ENCODE assay signal across 20 cellular contexts in genomic region chr4:100146756-100147155, GRCh38. TPM values are rescaled to one million over a fixed set of nuclear protein-coding genes. Genes with fewer than 3 reads are reported as not detected.
DNase-seq lines count a peak whose midpoint lies in the region; ATAC-seq, FAIRE-seq and TF ChIP-seq lines count a peak whose summit lies in the region.
"Had no signal": no experiment of that assay in that cellular context is flagged by ENCODE, and none has a peak within 500 bp of the region (broad histone marks: within the 10 kb centered on the region; RNA-seq: fewer than 3 reads in every experiment).

No MANE protein-coding gene starts in this region.

- POLR2A ChIA-PET in IMR-90 (lab: Charles Lee; ENCODE audit: unreplicated experiment) = no interaction called here

- no peak for TF ChIP-seq RAD21 in IMR-90 (IDR thresholded peaks at IDR 0.05; ENCODE audit: low read length)

- H3K9me1 ChIP-seq in IMR-90 (ENCODE audit: insufficient read depth, low read length) = no peaks in the 10 kb centered on the region

- no peak overlapping the region for H4K5ac ChIP-seq in IMR-90 (ENCODE audit: low read depth, low read length)

- peak overlapping the region; percentile 71; the same call in 1 of the 2 replicates for H3K27ac ChIP-seq in DND-41 (ENCODE audit: low read length)
- no peak overlapping the region for H3K27ac ChIP-seq in IMR-90 (ENCODE audit: insufficient read depth, low read length)
- H3K27ac ChIP-seq in SU-DHL-6 (ENCODE audit: low read depth, low read length) = no peak overlapping the region
- H3K27ac ChIP-seq in right atrium auricular region = no peak overlapping the region
- H3K27ac ChIP-seq: A549, KMS-11, PC-9, SJSA1 had no signal

- no peak overlapping the region for H3K56ac ChIP-seq in IMR-90 (ENCODE audit: extremely low read depth, insufficient read depth, low read length)

- intact Hi-C loops in IMR-90 (cut with micrococcal nuclease) = no loop called here

- H2BK20ac ChIP-seq in IMR-90 (ENCODE audit: low read depth, low read length) = no peak overlapping the region

- H3K9ac ChIP-seq in DND-41 (ENCODE audit: low read depth, low read length) = no peak overlapping the region
- no peak overlapping the region for H3K9ac ChIP-seq in IMR-90 (ENCODE audit: low read depth, low read length)
- no peak overlapping the region for H3K9ac ChIP-seq in SU-DHL-6 (ENCODE audit: low read length)
- H3K9ac ChIP-seq: KMS-11 had no signal

- no peak overlapping the region for H3K4ac ChIP-seq in IMR-90 (ENCODE audit: low read depth, low read length)

- dilution Hi-C loops in IMR-90 (cut with HindIII; ENCODE audit: low sequenced_read_pairs, unreplicated experiment) = no loop called here

- no peaks in the 10 kb centered on the region for H3K27me3 ChIP-seq in DND-41 (ENCODE audit: insufficient read depth, low read length, poor library complexity)
- no peaks in the 10 kb centered on the region for H3K27me3 ChIP-seq in IMR-90 (ENCODE audit: control insufficient read depth, insufficient read depth, low read length)
- no peaks in the 10 kb centered on the region for H3K27me3 ChIP-seq in SU-DHL-6 (ENCODE audit: low read length)
- no peaks in the 10 kb centered on the region for H3K27me3 ChIP-seq in right atrium auricular region
- H3K27me3 ChIP-seq: SJSA1 had no signal

- H2BK5ac ChIP-seq in IMR-90 (ENCODE audit: low read depth, low read length, poor library complexity, severe bottlenecking) = no peak overlapping the region

- no peak overlapping the region for H3K4me2 ChIP-seq in DND-41 (ENCODE audit: insufficient read depth, low read length)
- H3K4me2 ChIP-seq in IMR-90 (ENCODE audit: low read depth, low read length) = no peak overlapping the region
- H3K4me2 ChIP-seq in SU-DHL-6 (ENCODE audit: low read depth, low read length, poor library complexity, severe bottlenecking) = peak overlapping the region; percentile 18
- H3K4me2 ChIP-seq: A549, KMS-11, PC-9 had no signal

- H2BK120ac ChIP-seq in IMR-90 (ENCODE audit: low read depth, low read length) = no peak overlapping the region

- no TSS peak for BruUV-seq in IMR-90 (replicated peaks; lab: Mats Ljungman, UMichigan)

- H4K8ac ChIP-seq in IMR-90 (ENCODE audit: low read depth in 2 of 2, low read length in 2 of 2) = no peak overlapping the region

- DNase-seq in DND-41 (no peak), IMR-90 (peak; percentile 6), fibroblast of the conjunctiva (ENCODE audit: low read depth) (peak; percentile 12), NCI-H1930 (lab: John Stamatoyannopoulos, UW) (no peak), right atrium auricular region (ENCODE audit: low spot score) (no peak), D721Med (ENCODE audit: insufficient read length, low spot score) (no peak)
- DNase-seq: Caco-2, GDM1, NCI-H2029, NCI-H2171, NCI-H774, PC-9 had no signal

- no peak overlapping the region for H3K23ac ChIP-seq in IMR-90 (ENCODE audit: low read depth, low read length)

- peaks cover 27% of the 10 kb centered on the region for H3K4me1 ChIP-seq in DND-41 (ENCODE audit: insufficient read depth, low read length)
- H3K4me1 ChIP-seq in IMR-90 (ENCODE audit: control insufficient read depth, insufficient read depth, low read length) = no peaks in the 10 kb centered on the region
- H3K4me1 ChIP-seq in right atrium auricular region = no peaks in the 10 kb centered on the region
- H3K4me1 ChIP-seq: A549, Caco-2, SJSA1 had no signal

- peak overlapping the region; percentile 20 for H2AFZ ChIP-seq in DND-41 (ENCODE audit: low read depth, low read length)
- no peak overlapping the region for H2AFZ ChIP-seq in IMR-90 (replicated peaks; ENCODE audit: low read length, poor library complexity)
- H2AFZ ChIP-seq in SU-DHL-6 (ENCODE audit: low read depth, low read length, severe bottlenecking) = no peak overlapping the region
- H2AFZ ChIP-seq: PC-9 had no signal

- no peak for TF ChIP-seq CTCF in DND-41 (IDR thresholded peaks at IDR 0.05; ENCODE audit: borderline replicate concordance, extremely low read depth, low read length, poor library complexity, severe bottlenecking)
- no peak for TF ChIP-seq CTCF in IMR-90 (conservative IDR thresholded peaks at IDR 0.05; ENCODE audit: low read depth, low read length)
- TF ChIP-seq CTCF in SU-DHL-6 (IDR thresholded peaks at IDR 0.05; ENCODE audit: insufficient read depth, low read length, poor library complexity, severe bottlenecking) = no peak
- no peak for TF ChIP-seq CTCF in right atrium auricular region (IDR thresholded peaks at IDR 0.05)
- TF ChIP-seq CTCF in D721Med (IDR thresholded peaks at IDR 0.05; ENCODE audit: insufficient read depth, missing control alignments) = no peak

- CTCF ChIA-PET in IMR-90 (lab: Yijun Ruan, JAX) = no interaction called here

- H4K20me1 ChIP-seq in DND-41 (ENCODE audit: insufficient read depth, low read length) (no peaks in the 10 kb centered on the region), IMR-90 (ENCODE audit: insufficient read depth, low read length) (no peaks in the 10 kb centered on the region), SU-DHL-6 (ENCODE audit: low read depth, low read length) (no peaks in the 10 kb centered on the region)

- no peaks in the 10 kb centered on the region for H3K79me2 ChIP-seq in DND-41 (ENCODE audit: insufficient read depth, low read length)
- no peaks in the 10 kb centered on the region for H3K79me2 ChIP-seq in SU-DHL-6 (ENCODE audit: insufficient read depth, low read length)

- H2AK5ac ChIP-seq in IMR-90 (ENCODE audit: low read depth, low read length) = no peak overlapping the region

- no peak for TF ChIP-seq POLR2A in IMR-90 (IDR thresholded peaks at IDR 0.05; ENCODE audit: low read depth, low read length)

- H3K36me3 ChIP-seq in DND-41 (ENCODE audit: insufficient read depth, low read length) = no peaks in the 10 kb centered on the region
- no peaks in the 10 kb centered on the region for H3K36me3 ChIP-seq in IMR-90 (ENCODE audit: control insufficient read depth, insufficient read depth, low read length)
- no peaks in the 10 kb centered on the region for H3K36me3 ChIP-seq in SU-DHL-6 (ENCODE audit: low read length)
- H3K36me3 ChIP-seq in right atrium auricular region = no peaks in the 10 kb centered on the region
- H3K36me3 ChIP-seq: SJSA1 had no signal

- no peak overlapping the region for H3K4me3 ChIP-seq in DND-41 (ENCODE audit: low read depth in 1 of 2, low read length in 2 of 2)
- H3K4me3 ChIP-seq in IMR-90 (ENCODE audit: insufficient read depth, low read depth, low read length) = no peak overlapping the region
- H3K4me3 ChIP-seq in SU-DHL-6 (ENCODE audit: insufficient read depth, low read length, poor library complexity, severe bottlenecking) = no peak overlapping the region
- H3K4me3 ChIP-seq in right atrium auricular region = no peak overlapping the region
- H3K4me3 ChIP-seq: A549, PC-9, SJSA1 had no signal

- H3K9me2 ChIP-seq in SU-DHL-6 (replicated peaks; ENCODE audit: insufficient read depth, low read length) = no peaks in the 10 kb centered on the region

- FAIRE-seq in D721Med (lab: Jason Lieb, UNC) = no peak
- FAIRE-seq: A549, GM12891, H1, HepG2 had no signal

- ATAC-seq in DND-41 (ENCODE audit: insufficient read depth, low read depth) = no peak
- ATAC-seq in IMR-90 (ENCODE audit: low read depth) = no peak
- ATAC-seq in GM21786 (IDR thresholded peaks at IDR 0.05; ENCODE audit: unreplicated experiment) = no peak
- ATAC-seq: A549, HepG2 had no signal

- H3K79me1 ChIP-seq in IMR-90 (ENCODE audit: low read depth in 1 of 2, low read length in 2 of 2) = no peaks in the 10 kb centered on the region

- no peak overlapping the region for H3K18ac ChIP-seq in IMR-90 (ENCODE audit: low read depth, low read length)

- H3K9me3 ChIP-seq in DND-41 (ENCODE audit: insufficient read depth, low read length, severe bottlenecking) (no peaks in the 10 kb centered on the region), IMR-90 (ENCODE audit: control insufficient read depth, insufficient read depth, low read length) (no peaks in the 10 kb centered on the region), SU-DHL-6 (ENCODE audit: insufficient read depth, low read length) (no peaks in the 10 kb centered on the region), right atrium auricular region (no peaks in the 10 kb centered on the region)
- H3K9me3 ChIP-seq: A549, Caco-2, SJSA1 had no signal

- H2AK9ac ChIP-seq in IMR-90 (replicated peaks; ENCODE audit: low read depth, low read length, poor library complexity) = no peak overlapping the region

- H2BK15ac ChIP-seq in IMR-90 (ENCODE audit: low read depth, low read length) = no peak overlapping the region

- in situ Hi-C loops in IMR-90 (cut with MboI; ENCODE audit: low sequenced_read_pairs) = loop anchor here (25.0 kb wide), 1 partner anchor 91 kb away; no protein-coding TSS in a partner anchor

- H3F3A ChIP-seq in SU-DHL-6 (ENCODE audit: insufficient read depth) = no peaks in the 10 kb centered on the region

- H4K91ac ChIP-seq in IMR-90 (ENCODE audit: insufficient read depth, low read depth, low read length) = no peak overlapping the region

- H3K14ac ChIP-seq in IMR-90 (replicated peaks; ENCODE audit: low read depth, low read length) = no peak overlapping the region

TF ChIP-seq in IMR-90, 13 proteins besides CTCF, POLR2A, EP300 and RAD21 (continues in another document):
- TF ChIP-seq RFX5 (IDR thresholded peaks at IDR 0.05; ENCODE audit: low read depth, low read length) (no peak), RCOR1 (IDR thresholded peaks at IDR 0.05; ENCODE audit: insufficient replicate concordance, low read length) (no peak), FOS (IDR thresholded peaks at IDR 0.05; ENCODE audit: low read depth, low read length) (no peak), MAZ (IDR thresholded peaks at IDR 0.05; ENCODE audit: borderline replicate concordance, low read depth, low read length) (no peak), CEBPB (IDR thresholded peaks at IDR 0.05; ENCODE audit: low read depth, low read length) (no peak), MXI1 (IDR thresholded peaks at IDR 0.05; ENCODE audit: borderline replicate concordance, low read depth, low read length) (no peak), USF2 (IDR thresholded peaks at IDR 0.05; ENCODE audit: low read depth, low read length) (no peak)

RNA-seq across cellular contexts. Expression of gene DDIT4L, which starts 43.5 kb away (rescaled TPM):
- total RNA-seq in IMR-90 (2012; rRNA removed) = 3.9 and 7.8 TPM in 2 replicates
- polyA plus RNA-seq in IMR-90 (2012; rRNA removed) = 2.2 and 3.1 TPM in 2 replicates
- 0.37 and 0.63 TPM in 2 replicates for polyA plus RNA-seq in IMR-90 (2012; cell fraction: cytosol; rRNA removed)
- polyA plus RNA-seq in IMR-90 (2012; cell fraction: nucleus; rRNA removed; ENCODE audit: low replicate concordance) = 0.21 and 1.9 TPM in 2 replicates
- 10 to 100 TPM in 1 of 2 donors, 1 to 10 TPM in 1; 2.0 to 10.1 TPM for total RNA-seq in right atrium auricular region
- total RNA-seq: HepG2 had no signal
- polyA plus RNA-seq: HepG2 had no signal

Comparison
In these comparisons a context has a peak if more than half of its experiments do, and no peak if none do; other contexts are left out.
1. DNase-seq: peak in IMR-90 (single experiment) and fibroblast of the conjunctiva (single experiment); none in DND-41 (single experiment), NCI-H1930 (0 of 2), right atrium auricular region (single experiment) and D721Med (single experiment).